ENCODE assay signal across 10 cellular contexts in genomic region chr7:117323585-117323876, GRCh38. TPM values are rescaled to one million over a fixed set of nuclear protein-coding genes. Genes with fewer than 3 reads are reported as not detected.
DNase-seq lines count a peak whose midpoint lies in the region; ATAC-seq and TF ChIP-seq lines count a peak whose summit lies in the region.
"Had no signal": no experiment of that assay in that cellular context is flagged by ENCODE, and none has a peak within 500 bp of the region (broad histone marks: within the 10 kb centered on the region; RNA-seq: fewer than 3 reads in every experiment).

No MANE protein-coding gene starts in this region.

- H4K8ac ChIP-seq in IMR-90 (ENCODE audit: low read depth in 2 of 2, low read length in 2 of 2) = peak overlapping the region; percentile 19 to 78; a peak in 1 of 4 replicates

- H3K27me3 ChIP-seq in IMR-90 (ENCODE audit: control insufficient read depth, insufficient read depth, low read length) (peaks cover 30% of the 10 kb centered on the region), esophagus (ENCODE audit: control insufficient read depth in 1 of 2, insufficient read depth in 2 of 2, low read length in 2 of 2) (peaks cover 0 to 22% of the 10 kb centered on the region in 2 donors)

- ATAC-seq in IMR-90 (ENCODE audit: low read depth) = peak; percentile 5
- ATAC-seq: naive thymus-derived CD8-positive, alpha-beta T cell had no signal

- H3K9ac ChIP-seq in IMR-90 (ENCODE audit: low read depth, low read length) = peak overlapping the region; percentile 51; the same call in 1 of the 2 replicates
- H3K9ac ChIP-seq: KMS-11 had no signal

- in situ Hi-C loops in IMR-90 (cut with MboI; ENCODE audit: low sequenced_read_pairs) (no loop called here), GM13977 (cut with MboI; ENCODE audit: low pct_unique_long_range_greater_than_20kb, low sequenced_read_pairs, unreplicated experiment) (no loop called here)

- no TSS peak for BruUV-seq in IMR-90 (replicated peaks; lab: Mats Ljungman, UMichigan)

- peak overlapping the region; percentile 83 for H3K4me2 ChIP-seq in IMR-90 (ENCODE audit: low read depth, low read length)
- H3K4me2 ChIP-seq: KMS-11 had no signal

- H3K9me3 ChIP-seq in IMR-90 (ENCODE audit: control insufficient read depth, insufficient read depth, low read length) = peaks cover 6% of the 10 kb centered on the region; the same call in 1 of the 2 replicates
- H3K9me3 ChIP-seq in esophagus (ENCODE audit: control insufficient read depth in 2 of 2, insufficient read depth in 1 of 2, low read depth in 1 of 2, low read length in 1 of 2) = no peaks in the 10 kb centered on the region

- peak overlapping the region; percentile 54 for H3K4me3 ChIP-seq in AG04449 (ENCODE audit: low read depth, low read length)
- H3K4me3 ChIP-seq in IMR-90 (ENCODE audit: insufficient read depth, low read depth, low read length) = peak overlapping the region; percentile 45
- peak overlapping the region; percentile 12 to 31 for H3K4me3 ChIP-seq in esophagus (ENCODE audit: low read depth in 1 of 2, low read length in 2 of 2)

- H3K36me3 ChIP-seq in IMR-90 (ENCODE audit: control insufficient read depth, insufficient read depth, low read length) = peaks cover 6% of the 10 kb centered on the region; the same call in 1 of the 2 replicates
- no peaks in the 10 kb centered on the region for H3K36me3 ChIP-seq in esophagus (ENCODE audit: control insufficient read depth in 2 of 2, insufficient read depth in 2 of 2, low read length in 1 of 2)

- H3K27me3 Mint-ChIP-seq in neural crest cell (ENCODE audit: low read depth) = peaks cover 87% of the 10 kb centered on the region

- H3K4ac ChIP-seq in IMR-90 (ENCODE audit: low read depth, low read length) = peak overlapping the region; percentile 79

- CTCF ChIA-PET in AG04449 (lab: Yijun Ruan, JAX) (interaction anchor here (1.1 to 4.1 kb wide), 6 partner anchors 12 to 166 kb away, joined by 3 to 24 read pairs (median 3); no protein-coding TSS in a partner anchor), IMR-90 (lab: Yijun Ruan, JAX) (interaction anchor here (0.8 kb wide), 1 partner anchor 110 kb away, joined by 3 read pairs; no protein-coding TSS in a partner anchor)

- peak overlapping the region; percentile 94 for H2AFZ ChIP-seq in IMR-90 (replicated peaks; ENCODE audit: low read length, poor library complexity)

- 0 out of 2 replicates have a peak, but pooled peaks cover 2% of the 10 kb centered on the region for H3K9me1 ChIP-seq in IMR-90 (ENCODE audit: insufficient read depth, low read length)

- H4K91ac ChIP-seq in IMR-90 (ENCODE audit: insufficient read depth, low read depth, low read length) = peak overlapping the region; percentile 41

- dilution Hi-C loops in IMR-90 (cut with HindIII; ENCODE audit: low sequenced_read_pairs, unreplicated experiment) = no loop called here

- H3K4me1 Mint-ChIP-seq in neural crest cell = peaks cover 15% of the 10 kb centered on the region

- peak overlapping the region; percentile 91 for H2AK9ac ChIP-seq in IMR-90 (replicated peaks; ENCODE audit: low read depth, low read length, poor library complexity)

- no peak overlapping the region for H2BK15ac ChIP-seq in IMR-90 (ENCODE audit: low read depth, low read length)

- peak overlapping the region; percentile 93 for H3K4me3 Mint-ChIP-seq in neural crest cell
- H3K4me3 Mint-ChIP-seq: naive thymus-derived CD8-positive, alpha-beta T cell had no signal

- peak overlapping the region; percentile 20; the same call in 1 of the 2 replicates for H2AK5ac ChIP-seq in IMR-90 (ENCODE audit: low read depth, low read length)

- H3K27ac Mint-ChIP-seq in neural crest cell (ENCODE audit: unreplicated experiment) = no peak overlapping the region

- peak overlapping the region; percentile 56; the same call in 1 of the 2 replicates for H2BK20ac ChIP-seq in IMR-90 (ENCODE audit: low read depth, low read length)

- H3K9me3 Mint-ChIP-seq in neural crest cell = peaks cover 10% of the 10 kb centered on the region

- peaks cover 15% of the 10 kb centered on the region for H3K36me3 Mint-ChIP-seq in neural crest cell (ENCODE audit: low read depth)

- no peak overlapping the region for H2BK5ac ChIP-seq in IMR-90 (ENCODE audit: low read depth, low read length, poor library complexity, severe bottlenecking)

- DNase-seq in AG04449 (ENCODE audit: low read depth, low spot score) (no peak), IMR-90 (no peak), neural crest cell (ENCODE audit: low read depth, low spot score) (no peak), cortex of kidney (lab: John Stamatoyannopoulos, UW) (no peak), nucleus accumbens (lab: John Stamatoyannopoulos, UW) (no peak), GM13977 (ENCODE audit: low spot score) (no peak), NCI-H446 treated with DMSO at 0.1 percent for 48 hours (lab: John Stamatoyannopoulos, UW) (no peak)
- DNase-seq: naive thymus-derived CD8-positive, alpha-beta T cell had no signal

- H3K14ac ChIP-seq in IMR-90 (replicated peaks; ENCODE audit: low read depth, low read length) = 0 out of 2 replicates have a peak overlapping the region, but pooled peaks have one; percentile 4

- TF ChIP-seq CTCF in AG04449 (IDR thresholded peaks at IDR 0.05; ENCODE audit: insufficient read depth, low read length, missing control alignments) (no peak), IMR-90 (conservative IDR thresholded peaks at IDR 0.05; ENCODE audit: low read depth, low read length) (no peak), neural crest cell (conservative IDR thresholded peaks at IDR 0.05) (no peak), GM13977 (IDR thresholded peaks at IDR 0.05; ENCODE audit: extremely low read depth, insufficient read depth, missing control alignments) (no peak)

- 27% methylated on average over 3 of the region's 5 CpGs; no CpG with 5 or more reads in 1 of the 2 experiments for WGBS in IMR-90 (ENCODE audit: extremely low coverage in 2 of 2, insufficient read length in 1 of 2), 2 experiments
- WGBS in esophagus, 2 donors = 1 to 2% methylated on average over 5 of the region's 5 CpGs

- peak overlapping the region; percentile 42; the same call in 1 of the 2 replicates for H3K18ac ChIP-seq in IMR-90 (ENCODE audit: low read depth, low read length)

- peak overlapping the region; percentile 8; the same call in 1 of the 2 replicates for H3K27ac ChIP-seq in IMR-90 (ENCODE audit: insufficient read depth, low read length)
- no peak overlapping the region for H3K27ac ChIP-seq in esophagus (ENCODE audit: low read depth in 2 of 2, low read length in 1 of 2)
- H3K27ac ChIP-seq: KMS-11 had no signal

- no peaks in the 10 kb centered on the region for H3K79me1 ChIP-seq in IMR-90 (ENCODE audit: low read depth in 1 of 2, low read length in 2 of 2)

- TF ChIP-seq RAD21 in IMR-90 (IDR thresholded peaks at IDR 0.05; ENCODE audit: low read length) = no peak

- H3K56ac ChIP-seq in IMR-90 (ENCODE audit: extremely low read depth, insufficient read depth, low read length) = no peak overlapping the region

- POLR2A ChIA-PET in AG04449 (lab: Yijun Ruan, JAX) = interaction anchor here (0.7 to 1.8 kb wide), 6 partner anchors 25 to 399 kb away, joined by 3 to 7 read pairs (median 3); partner anchors contain the start of gene ST7
- POLR2A ChIA-PET in IMR-90 (lab: Charles Lee; ENCODE audit: unreplicated experiment) = interaction anchor here (0.7 to 1.1 kb wide), 2 partner anchors 16 to 201 kb away, joined by 3 to 6 read pairs; no protein-coding TSS in a partner anchor

- H2BK120ac ChIP-seq in IMR-90 (ENCODE audit: low read depth, low read length) = peak overlapping the region; percentile 90

- TF ChIP-seq POLR2A in IMR-90 (IDR thresholded peaks at IDR 0.05; ENCODE audit: low read depth, low read length) = no peak

- peaks cover 7% of the 10 kb centered on the region; the same call in 1 of the 2 replicates for H3K4me1 ChIP-seq in IMR-90 (ENCODE audit: control insufficient read depth, insufficient read depth, low read length)
- H3K4me1 ChIP-seq in esophagus (ENCODE audit: control insufficient read depth in 2 of 2, insufficient read depth in 2 of 2, low read length in 1 of 2) = peaks cover 5 to 15% of the 10 kb centered on the region in 2 donors

- no peaks in the 10 kb centered on the region for H4K20me1 ChIP-seq in IMR-90 (ENCODE audit: insufficient read depth, low read length)

- peak overlapping the region; percentile 49; the same call in 1 of the 2 replicates for H4K5ac ChIP-seq in IMR-90 (ENCODE audit: low read depth, low read length)

- intact Hi-C loops in IMR-90 (cut with micrococcal nuclease) = loop anchor here (5.0 kb wide), 2 partner anchors 39 to 51 kb away; no protein-coding TSS in a partner anchor

- H3K23ac ChIP-seq in IMR-90 (ENCODE audit: low read depth, low read length) = peak overlapping the region; percentile 68

TF ChIP-seq in IMR-90, 13 proteins besides CTCF, POLR2A, EP300 and RAD21:
- TF ChIP-seq SMC3 (IDR thresholded peaks at IDR 0.05; ENCODE audit: low read depth, low read length) (no peak), FOS (IDR thresholded peaks at IDR 0.05; ENCODE audit: low read depth, low read length) (no peak), MAZ (IDR thresholded peaks at IDR 0.05; ENCODE audit: borderline replicate concordance, low read depth, low read length) (no peak), MXI1 (IDR thresholded peaks at IDR 0.05; ENCODE audit: borderline replicate concordance, low read depth, low read length) (no peak), NFE2L2 (IDR thresholded peaks at IDR 0.05; ENCODE audit: low read depth, low read length) (no peak), CHD1 (IDR thresholded peaks at IDR 0.05; ENCODE audit: low read depth, low read length) (no peak)

RNA-seq across cellular contexts. Expression of gene WNT2, which starts 0.7 kb away (rescaled TPM):
- total RNA-seq in IMR-90 (2012; rRNA removed) = 1.4 and 1.8 TPM in 2 replicates
- 1.5 and 1.9 TPM in 2 replicates for polyA plus RNA-seq in IMR-90 (2012; rRNA removed)
- polyA plus RNA-seq in IMR-90 (2012; cell fraction: cytosol; rRNA removed) = 1.6 and 2.5 TPM in 2 replicates
- polyA plus RNA-seq in IMR-90 (2012; cell fraction: nucleus; rRNA removed; ENCODE audit: low replicate concordance) = 0.81 and 1.7 TPM in 2 replicates
- under 1 TPM in 1 of 2 donors, not detected in 1; 0.02 TPM for polyA plus RNA-seq in esophagus
- not detected in 2 replicates for total RNA-seq in neural crest cell
- total RNA-seq: naive thymus-derived CD8-positive, alpha-beta T cell had no signal
- polyA plus RNA-seq: naive thymus-derived CD8-positive, alpha-beta T cell had no signal
